In the genomic region with DNA sequence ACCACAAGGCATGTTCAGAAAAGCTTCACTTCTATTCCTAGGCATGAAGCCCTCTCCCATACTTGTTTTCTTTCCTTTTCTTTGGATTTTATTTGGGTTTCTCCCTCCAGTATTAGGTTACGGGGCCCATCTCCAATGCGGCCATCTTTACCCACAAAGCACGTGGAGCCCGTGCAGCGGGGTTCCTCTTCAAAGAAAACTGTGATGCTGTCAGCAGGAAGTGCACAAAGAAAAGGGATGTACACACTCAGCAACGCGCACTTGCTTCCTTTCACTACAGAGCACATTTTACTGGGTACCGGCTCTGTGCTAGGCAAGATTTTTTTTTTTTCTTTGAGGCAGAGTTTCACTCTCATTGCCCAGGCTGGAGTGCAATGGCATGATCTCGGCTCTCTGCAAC, we compare ENCODE assay signal across 13 cellular contexts.
DNase-seq lines count a peak whose midpoint lies in the region; ATAC-seq and TF ChIP-seq lines count a peak whose summit lies in the region.
"Had no signal": no experiment of that assay in that cellular context is flagged by ENCODE, and none has a peak within 500 bp of the region (broad histone marks: within the 10 kb centered on the region; RNA-seq: fewer than 3 reads in every experiment).

No MANE protein-coding gene starts in this region.

- H3K9me3 Mint-ChIP-seq in T-cell, result no peaks in the 10 kb centered on the region
- H3K9me3 Mint-ChIP-seq in activated naive CD4-positive, alpha-beta T cell treated with anti-CD3 and anti-CD28 coated beads for 36 hours, result no peaks in the 10 kb centered on the region
- H3K9me3 Mint-ChIP-seq in neural progenitor cell, result peaks cover 4% of the 10 kb centered on the region

- H3K27me3 Mint-ChIP-seq in T-cell (peaks cover 3 to 18% of the 10 kb centered on the region in 2 donors), neural progenitor cell (ENCODE audit: insufficient read depth, low read depth) (peaks cover 9% of the 10 kb centered on the region)
- no peaks in the 10 kb centered on the region for H3K27me3 Mint-ChIP-seq in activated naive CD4-positive, alpha-beta T cell treated with anti-CD3 and anti-CD28 coated beads for 36 hours (ENCODE audit: low read depth)

- H3K4me1 Mint-ChIP-seq in T-cell (peaks cover 8 to 9% (median 8%) of the 10 kb centered on the region in 3 donors), neural progenitor cell (peaks cover 35% of the 10 kb centered on the region)
- H3K4me1 Mint-ChIP-seq in activated naive CD4-positive, alpha-beta T cell treated with anti-CD3 and anti-CD28 coated beads for 36 hours (ENCODE audit: low read depth), result peaks cover 10% of the 10 kb centered on the region

- TF ChIP-seq CTCF in AG10803 (conservative IDR thresholded peaks at IDR 0.05; ENCODE audit: low read length) (no peak), neural progenitor cell (IDR thresholded peaks at IDR 0.05) (no peak)

- H3K27me3 ChIP-seq in neural progenitor cell, result no peaks in the 10 kb centered on the region
- H3K27me3 ChIP-seq: body of pancreas, upper lobe of left lung had no signal

- peaks cover 32% of the 10 kb centered on the region for H3K4me1 ChIP-seq in neural progenitor cell
- H3K4me1 ChIP-seq: body of pancreas had no signal

- H3K9me3 ChIP-seq in neural progenitor cell (ENCODE audit: low read depth), result no peaks in the 10 kb centered on the region
- H3K9me3 ChIP-seq: body of pancreas, upper lobe of left lung had no signal

- CTCF ChIA-PET in T-cell (lab: Charles Lee), result no interaction called here
- CTCF ChIA-PET in activated naive CD4-positive, alpha-beta T cell treated with anti-CD3 and anti-CD28 coated beads for 36 hours (lab: Charles Lee), result no interaction called here

- intact Hi-C loops in activated naive CD4-positive, alpha-beta T cell treated with anti-CD3 and anti-CD28 coated beads for 36 hours (cut with micrococcal nuclease), result no loop called here

- no peaks in the 10 kb centered on the region for H3K79me2 ChIP-seq in neural progenitor cell (ENCODE audit: low read depth)

- H3K36me3 Mint-ChIP-seq in T-cell (no peaks in the 10 kb centered on the region), neural progenitor cell (no peaks in the 10 kb centered on the region)
- H3K36me3 Mint-ChIP-seq in activated naive CD4-positive, alpha-beta T cell treated with anti-CD3 and anti-CD28 coated beads for 36 hours (ENCODE audit: low read depth), result no peaks in the 10 kb centered on the region

- H3F3A ChIP-seq in neural progenitor cell (ENCODE audit: low read depth), result peaks cover 24% of the 10 kb centered on the region

- POLR2A ChIA-PET in T-cell (lab: Charles Lee), result no interaction called here

- H3K36me3 ChIP-seq in neural progenitor cell, result no peaks in the 10 kb centered on the region
- H3K36me3 ChIP-seq: upper lobe of left lung had no signal

- DNase-seq in AG10803 (ENCODE audit: low read depth), result peak; percentile 8
- DNase-seq in T-cell, result peak; percentile 24 to 78 (median 60)
- DNase-seq in activated naive CD4-positive, alpha-beta T cell treated with anti-CD3 and anti-CD28 coated beads for 36 hours, result peak; percentile 81
- DNase-seq in neural progenitor cell (ENCODE audit: low spot score), result no peak
- DNase-seq in NCI-H1694 treated with DMSO at 0.1 percent for 48 hours (lab: John Stamatoyannopoulos, UW), result no peak
- no peak for DNase-seq in NCI-H1105 treated with DMSO at 0.1 percent for 48 hours (lab: John Stamatoyannopoulos, UW)
- DNase-seq: ACHN, islet precursor cell, NCI-H2227 treated with DMSO at 0.1 percent for 48 hours had no signal

- H3K4me3 Mint-ChIP-seq in T-cell (peak overlapping the region; percentile 63 to 66 (median 65)), neural progenitor cell (no peak overlapping the region)
- H3K4me3 Mint-ChIP-seq in activated naive CD4-positive, alpha-beta T cell treated with anti-CD3 and anti-CD28 coated beads for 36 hours, result peak overlapping the region; percentile 54

- H3K9ac ChIP-seq in neural progenitor cell, result no peak overlapping the region

- no peaks in the 10 kb centered on the region for H4K20me1 ChIP-seq in neural progenitor cell (ENCODE audit: low read depth)

- ATAC-seq in T-cell (replicated peaks in 1 of 4) (peak; percentile 97 to 100 (median 100)), HG02884 (IDR thresholded peaks at IDR 0.05; ENCODE audit: unreplicated experiment) (no peak), HG03432 (IDR thresholded peaks at IDR 0.05; ENCODE audit: unreplicated experiment) (no peak)
- ATAC-seq: body of pancreas had no signal

- H3K4me3 ChIP-seq in AG10803 (ENCODE audit: low read length) (no peak overlapping the region), neural progenitor cell (no peak overlapping the region)
- H3K4me3 ChIP-seq: body of pancreas, upper lobe of left lung had no signal

- H2AFZ ChIP-seq in neural progenitor cell (replicated peaks), result peak overlapping the region; percentile 61

- H3K4me2 ChIP-seq in neural progenitor cell, result no peak overlapping the region

- H3K27ac Mint-ChIP-seq in T-cell, result peak overlapping the region; percentile 84 to 90
- peak overlapping the region; percentile 56 for H3K27ac Mint-ChIP-seq in activated naive CD4-positive, alpha-beta T cell treated with anti-CD3 and anti-CD28 coated beads for 36 hours
- peak overlapping the region; percentile 96 for H3K27ac Mint-ChIP-seq in neural progenitor cell

- H3K27ac ChIP-seq in neural progenitor cell, result no peak overlapping the region
- H3K27ac ChIP-seq: body of pancreas had no signal

Comparison
In these comparisons a context has a peak if more than half of its experiments do, and no peak if none do; other contexts are left out.
1. DNase-seq: peak in AG10803 (single experiment), T-cell (34 of 34) and activated naive CD4-positive, alpha-beta T cell treated with anti-CD3 and anti-CD28 coated beads for 36 hours (single experiment); none in neural progenitor cell (single experiment), NCI-H1694 treated with DMSO at 0.1 percent for 48 hours (single experiment) and NCI-H1105 treated with DMSO at 0.1 percent for 48 hours (single experiment).
2. ATAC-seq: peak in T-cell (4 of 4); none in HG02884 (single experiment) and HG03432 (single experiment).
3. Peak in every context shown above with its lines, with median percentiles within 50 percentile points of each other: H3K27ac Mint-ChIP-seq.